Comparison of ENCODE assay signal across 22 cellular contexts in genomic region chr3:48437812-48438211, GRCh38. TPM values are rescaled to one million over a fixed set of nuclear protein-coding genes. Genes with fewer than 3 reads are reported as not detected.
A peak's percentile ranks its signal among the peaks of the same experiment; 100 is the strongest.
DNase-seq lines count a peak whose midpoint lies in the region; ATAC-seq, FAIRE-seq and TF ChIP-seq lines count a peak whose summit lies in the region.
"Had no signal": no experiment of that assay in that cellular context is flagged by ENCODE, and none has a peak within 500 bp of the region (broad histone marks: within the 10 kb centered on the region; RNA-seq: fewer than 3 reads in every experiment).

No MANE protein-coding gene starts in this region.

- peaks cover 47% of the 10 kb centered on the region for H3K4me1 ChIP-seq in BLaER1
- peaks cover 30% of the 10 kb centered on the region for H3K4me1 ChIP-seq in OCI-LY3 (ENCODE audit: low read length)
- peaks cover 29 to 35% of the 10 kb centered on the region in 2 donors for H3K4me1 ChIP-seq in kidney (ENCODE audit: control insufficient read depth in 1 of 2, insufficient read depth in 1 of 2, low read depth in 1 of 2, low read length in 2 of 2)
- H3K4me1 ChIP-seq in right lobe of liver: peaks cover 0 to 18% (median 7%) of the 10 kb centered on the region in 4 donors

- H3K9me3 ChIP-seq in BLaER1 (no peaks in the 10 kb centered on the region), OCI-LY3 (ENCODE audit: insufficient read depth, low read length) (no peaks in the 10 kb centered on the region), kidney (ENCODE audit: control insufficient read depth in 1 of 2, low read length in 2 of 2) (no peaks in the 10 kb centered on the region), right lobe of liver (no peaks in the 10 kb centered on the region)
- H3K9me3 ChIP-seq: body of pancreas, MG63, ovary, tibial artery had no signal

- FAIRE-seq in kidney (lab: Jason Lieb, UNC): no peak
- FAIRE-seq: H1 had no signal

- H3K4me3 ChIP-seq in BLaER1 (no peak overlapping the region), OCI-LY3 (ENCODE audit: low read length) (no peak overlapping the region), kidney (ENCODE audit: low read length in 2 of 2) (no peak overlapping the region), right lobe of liver (no peak overlapping the region)
- H3K4me3 ChIP-seq: body of pancreas, MG63, ovary, tibial artery had no signal

- H3K9ac ChIP-seq in BLaER1 (peak overlapping the region; percentile 21; the same call in 1 of the 2 replicates), OCI-LY3 (ENCODE audit: low read length) (no peak overlapping the region), kidney (ENCODE audit: low read length in 2 of 2) (no peak overlapping the region)

- H3K27me3 ChIP-seq in BLaER1: no peaks in the 10 kb centered on the region
- H3K27me3 ChIP-seq in OCI-LY3 (ENCODE audit: low read depth, low read length): no peaks in the 10 kb centered on the region
- no peaks in the 10 kb centered on the region for H3K27me3 ChIP-seq in right lobe of liver
- H3K27me3 ChIP-seq: body of pancreas, foreskin keratinocyte, MG63, ovary, tibial artery had no signal

- H3K4me2 ChIP-seq in BLaER1: no peak overlapping the region
- peak overlapping the region; percentile 61; the same call in 1 of the 2 replicates for H3K4me2 ChIP-seq in OCI-LY3 (ENCODE audit: low read length)

- H3K36me3 ChIP-seq in BLaER1 (peaks cover 36% of the 10 kb centered on the region), OCI-LY3 (replicated peaks; ENCODE audit: low read depth, low read length) (peaks cover 23% of the 10 kb centered on the region), kidney (ENCODE audit: control insufficient read depth in 1 of 2, insufficient read depth in 2 of 2, low read length in 2 of 2) (peaks cover 2 to 10% of the 10 kb centered on the region in 2 donors), right lobe of liver (peaks cover 0 to 21% (median under 1%) of the 10 kb centered on the region in 4 donors)
- H3K36me3 ChIP-seq: ovary had no signal

- peaks cover 44% of the 10 kb centered on the region for H3K79me2 ChIP-seq in OCI-LY3 (ENCODE audit: low read length)

- H4K20me1 ChIP-seq in BLaER1: peaks cover 25% of the 10 kb centered on the region
- H4K20me1 ChIP-seq in OCI-LY3 (ENCODE audit: insufficient read depth, low read length): peaks cover 4% of the 10 kb centered on the region; the same call in 1 of the 2 replicates

- TF ChIP-seq CTCF in GM10248 (IDR thresholded peaks at IDR 0.05; ENCODE audit: control extremely low read depth, extremely low read depth, low read depth, missing control alignments): no peak
- no peak for TF ChIP-seq CTCF in OCI-LY3 (IDR thresholded peaks at IDR 0.05; ENCODE audit: low read depth, low read length)
- TF ChIP-seq CTCF in kidney (IDR thresholded peaks at IDR 0.05; ENCODE audit: borderline replicate concordance, extremely low read depth, insufficient read depth): no peak
- no peak for TF ChIP-seq CTCF in right lobe of liver (IDR thresholded peaks at IDR 0.05)

- no peak for TF ChIP-seq POLR2A in right lobe of liver (IDR thresholded peaks at IDR 0.05)

- intact Hi-C loops in kidney (cut with DNase I) (loop anchor here (5.0 to 10.0 kb wide), 2 partner anchors 36 to 163 kb away; no protein-coding TSS in a partner anchor), right lobe of liver (cut with DNase I) (loop anchor here (5.0 kb wide), 2 partner anchors 41 to 166 kb away; no protein-coding TSS in a partner anchor)

- H2AFZ ChIP-seq in OCI-LY3 (ENCODE audit: low read depth, low read length): no peak overlapping the region

- DNase-seq in GM10248 (ENCODE audit: extremely low spot score): peak; percentile 21
- peak; percentile 32 for DNase-seq in kidney
- DNase-seq in NCI-H2081 treated with DMSO at 0.1 percent for 48 hours (lab: John Stamatoyannopoulos, UW): no peak
- no peak for DNase-seq in right lobe of liver
- no peak for DNase-seq in NCI-H82 (lab: John Stamatoyannopoulos, UW)
- no peak for DNase-seq in HCEC 1CT
- DNase-seq: activated CD4-positive, alpha-beta T cell treated with anti-CD3 and anti-CD28 coated beads, Interleukin-2, amount 50 U/mL, for 1 hour; body of pancreas; DMS153; effector CD8-positive, alpha-beta T cell; foreskin keratinocyte; mesenchymal stem cell; MG63; NCI-H1436 treated with DMSO at 0.1 percent for 48 hours; right cardiac atrium; tibial artery; WERI-Rb-1 had no signal

- H3K27ac ChIP-seq in BLaER1 (no peak overlapping the region), OCI-LY3 (ENCODE audit: low read length) (no peak overlapping the region), kidney (ENCODE audit: low read depth in 2 of 2, low read length in 2 of 2) (no peak overlapping the region), right lobe of liver (no peak overlapping the region)
- H3K27ac ChIP-seq: body of pancreas, foreskin keratinocyte, ovary, tibial artery, WERI-Rb-1 had no signal

- POLR2A ChIA-PET in GM10248 (lab: Yijun Ruan, JAX): no interaction called here

- CTCF ChIA-PET in GM10248 (lab: Yijun Ruan, JAX): interaction anchor here (1.4 to 22.2 kb wide), 8 partner anchors 24 to 243 kb away, joined by 5 to 863 read pairs (median 44); partner anchors contain the start of genes PFKFB4 and ZNF589

- 86% methylated on average over 4 of the region's 4 CpGs for WGBS in right lobe of liver (ENCODE audit: insufficient coverage, low coverage, low lambda C conversion rate, missing lambda C conversion rate)

- no peak for ATAC-seq in right lobe of liver
- ATAC-seq: body of pancreas, foreskin keratinocyte, right cardiac atrium, SK-N-SH treated with all-trans-retinoic acid at 6 μM for 48 hours had no signal

RNA-seq across cellular contexts. Expression of gene CCDC51, which starts 2.1 kb away (rescaled TPM):
- total RNA-seq in kidney (13.8 TPM), right lobe of liver (10 to 100 TPM in 2 of 6 experiments, 1 to 10 TPM in 4; 5.9 to 16.0 (median 8.1) TPM)
- polyA plus RNA-seq in kidney (ENCODE audit: insufficient read depth, low read depth, low replicate concordance): 32.8 TPM

RNA-seq across cellular contexts. Expression of gene TMA7, which starts 2.2 kb away (rescaled TPM):
- 195 TPM for total RNA-seq in kidney
- 631 TPM for polyA plus RNA-seq in kidney (ENCODE audit: insufficient read depth, low read depth, low replicate concordance)
- 100 to 1,000 TPM in 2 of 6 experiments, 10 to 100 TPM in 4; 64.8 to 182 (median 80.1) TPM for total RNA-seq in right lobe of liver

RNA-seq across cellular contexts. Expression of gene PLXNB1, which starts 7.9 kb away (rescaled TPM):
- total RNA-seq in kidney (224 TPM), right lobe of liver (100 to 1,000 TPM in 2 of 6 experiments, 10 to 100 TPM in 4; 65.9 to 132 (median 86.5) TPM)
- 101 TPM for polyA plus RNA-seq in kidney (ENCODE audit: insufficient read depth, low read depth, low replicate concordance)

RNA-seq across cellular contexts. Expression of gene ATRIP, which starts 8.7 kb away (rescaled TPM):
- total RNA-seq in kidney (6.7 TPM), right lobe of liver (1 to 10 TPM; 2.4 to 4.5 (median 3.2) TPM)
- polyA plus RNA-seq in kidney (ENCODE audit: insufficient read depth, low read depth, low replicate concordance): 5.4 TPM

Comparison
In these comparisons a context has a peak if more than half of its experiments do, and no peak if none do; other contexts are left out.
1. DNase-seq: peak in GM10248 (single experiment) and kidney (single experiment); none in NCI-H2081 treated with DMSO at 0.1 percent for 48 hours (single experiment), right lobe of liver (0 of 3), NCI-H82 (single experiment) and HCEC 1CT (single experiment).